Comparison of ENCODE assay signal across 1 cellular context in genomic region chr10:1736972-1737221, GRCh38.
TF ChIP-seq lines count a peak whose summit lies in the region.

No MANE protein-coding gene starts in this region.

TF ChIP-seq in GM23338, 12 proteins besides CTCF, POLR2A, EP300 and RAD21 (continued from another document):
- TF ChIP-seq ZNF462 (CRISPR knock-in tag; IDR thresholded peaks at IDR 0.05) (no peak), ETS1 (IDR thresholded peaks at IDR 0.05) (no peak), CREB1 (CRISPR knock-in tag; IDR thresholded peaks at IDR 0.05; ENCODE audit: low read depth) (no peak), REST (IDR thresholded peaks at IDR 0.05; ENCODE audit: unreplicated experiment) (no peak), EZH2phosphoT487 (IDR thresholded peaks at IDR 0.05; ENCODE audit: unreplicated experiment) (no peak), EZH2 (IDR thresholded peaks at IDR 0.05; ENCODE audit: low read depth, unreplicated experiment) (no peak), POLR2AphosphoS5 (IDR thresholded peaks at IDR 0.05; ENCODE audit: low read depth) (no peak), NANOG (IDR thresholded peaks at IDR 0.05; ENCODE audit: borderline replicate concordance) (no peak), ZNF114 (CRISPR knock-in tag; IDR thresholded peaks at IDR 0.05) (no peak), STAT1 (IDR thresholded peaks at IDR 0.05; ENCODE audit: unreplicated experiment) (no peak), ZNF331 (CRISPR knock-in tag; IDR thresholded peaks at IDR 0.05; ENCODE audit: low read depth) (no peak)
